Comparison of ENCODE assay signal across 31 cellular contexts in genomic region chr10:3698312-3698711, GRCh38.
"Had no signal": no experiment of that assay in that cellular context is flagged by ENCODE, and none has a peak within 500 bp of the region (broad histone marks: within the 10 kb centered on the region; RNA-seq: fewer than 3 reads in every experiment).

No MANE protein-coding gene starts in this region.

- H3K4me3 ChIP-seq: adrenal gland, body of pancreas, breast epithelium had no signal

- H3K27ac ChIP-seq: adrenal gland, body of pancreas, brain microvascular endothelial cell, breast epithelium had no signal

- H3K27me3 ChIP-seq: adrenal gland, body of pancreas, brain microvascular endothelial cell, breast epithelium had no signal

- H3K4me1 ChIP-seq: adrenal gland, body of pancreas, breast epithelium had no signal

- DNase-seq: activated B cell treated with CpG ODN at 0.5 μM for 24 hours; activated CD4-positive, alpha-beta memory T cell treated with anti-CD3 and anti-CD28 coated beads for 36 hours; activated CD4-positive, alpha-beta T cell treated with anti-CD3 and anti-CD28 coated beads for 4 hours; activated CD4-positive, alpha-beta T cell treated with anti-CD3 and anti-CD28 coated beads, Interleukin-2, amount 10 ng/mL, durations not matched to agents 24 days and 14 days; activated CD4-positive, alpha-beta T cell treated with anti-CD3 and anti-CD28 coated beads, Interleukin-2, amount 50 U/mL, for 1 hour; activated CD4-positive, alpha-beta T cell treated with anti-CD3 and anti-CD28 coated beads, Interleukin-2, amount 50 U/mL, for 4 hours; activated CD4-positive, CD25-positive, alpha-beta regulatory T cell treated with anti-CD3 and anti-CD28 coated beads, Interleukin-2, amount 50 U/mL, for 72 hours; activated CD8-positive, alpha-beta memory T cell treated with anti-CD3 and anti-CD28 coated beads, Interleukin-2, amount 50 U/mL, for 4 hours; activated CD8-positive, alpha-beta T cell treated with anti-CD3 and anti-CD28 coated beads for 36 hours; activated effector memory CD4-positive, alpha-beta T cell treated with anti-CD3 and anti-CD28 coated beads, Interleukin-2, amount 50 U/mL, for 16 hours; activated gamma-delta T cell treated with Interleukin-2 at 50 U/mL for 16 hours; activated naive CD4-positive, alpha-beta T cell; activated naive CD4-positive, alpha-beta T cell treated with anti-CD3 and anti-CD28 coated beads for 36 hours; activated naive CD4-positive, alpha-beta T cell treated with anti-CD3 and anti-CD28 coated beads, Interleukin-2, amount 50 U/mL, for 16 hours; activated naive CD8-positive, alpha-beta T cell treated with anti-CD3 and anti-CD28 coated beads for 36 hours; activated T-cell treated with anti-CD3 and anti-CD28 coated beads for 4 hours; activated T-cell treated with anti-CD3 and anti-CD28 coated beads, Interleukin-2, amount 50 U/mL, for 1 hour; activated T-cell treated with anti-CD3 and anti-CD28 coated beads, Interleukin-2, amount 50 U/mL, for 4 hours; activated T-cell treated with anti-CD3 and anti-CD28 coated beads, Interleukin-2, amount 50 U/mL, for 72 hours; adrenal gland; amniotic stem cell; aorta; body of pancreas; brain microvascular endothelial cell; central memory CD4-positive, alpha-beta T cell; T-helper 1 cell; T-helper 2 cell; T-helper 9 cell had no signal

- H3K36me3 ChIP-seq: adrenal gland, brain microvascular endothelial cell, breast epithelium had no signal

- ATAC-seq: activated CD8-positive, alpha-beta T cell treated with anti-CD3 and anti-CD28 coated beads for 36 hours; activated naive CD4-positive, alpha-beta T cell treated with anti-CD3 and anti-CD28 coated beads, Interleukin-2, amount 50 U/mL, for 72 hours; activated T-cell treated with anti-CD3 and anti-CD28 coated beads, Interleukin-2, amount 50 U/mL, for 4 hours; activated T-cell treated with anti-CD3 and anti-CD28 coated beads, Interleukin-2, amount 50 U/mL, for 72 hours; activated T-helper 17 cell treated with anti-CD3 and anti-CD28 coated beads, Interleukin-2, amount 50 U/mL, for 72 hours; body of pancreas had no signal

- H3K9me3 ChIP-seq: adrenal gland, body of pancreas, breast epithelium had no signal
